In the genomic region with DNA sequence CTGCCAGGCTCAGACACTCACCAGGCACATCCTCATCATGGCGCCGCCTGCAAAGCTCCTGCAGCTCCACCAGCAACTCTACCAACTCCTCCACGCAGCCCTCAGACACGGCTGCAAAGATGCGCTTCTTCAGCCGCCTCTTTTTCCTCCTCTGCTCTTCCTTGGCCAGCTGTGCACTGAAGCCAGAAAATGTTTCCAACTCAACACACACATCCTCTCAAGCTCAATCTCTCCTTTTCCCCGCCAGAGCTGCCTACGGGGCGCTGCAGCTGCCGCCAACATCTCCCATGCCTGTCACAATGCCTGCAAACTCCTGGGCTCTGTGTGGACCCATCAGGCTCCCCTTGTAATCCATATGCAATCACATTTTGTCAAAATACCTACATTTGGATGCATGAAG, we compare ENCODE assay signal across 15 cellular contexts. TPM values are rescaled to one million over a fixed set of nuclear protein-coding genes. Genes with fewer than 3 reads are reported as not detected.
DNase-seq lines count a peak whose midpoint lies in the region; ATAC-seq and TF ChIP-seq lines count a peak whose summit lies in the region.
"Had no signal": no experiment of that assay in that cellular context is flagged by ENCODE, and none has a peak within 500 bp of the region (broad histone marks: within the 10 kb centered on the region; RNA-seq: fewer than 3 reads in every experiment).

No MANE protein-coding gene starts in this region.

- H2AFZ ChIP-seq in neural progenitor cell (replicated peaks) = no peak overlapping the region
- H2AFZ ChIP-seq: GM23248 had no signal

- H3K4me1 Mint-ChIP-seq in neural progenitor cell = peaks cover 20% of the 10 kb centered on the region
- H3K4me1 Mint-ChIP-seq: H9 had no signal

- H3K4me3 Mint-ChIP-seq in neural progenitor cell = no peak overlapping the region
- H3K4me3 Mint-ChIP-seq: CD4-positive, CD25-positive, alpha-beta regulatory T cell; H9 had no signal

- H3K27ac ChIP-seq in heart left ventricle (no peak overlapping the region), neural progenitor cell (no peak overlapping the region)
- H3K27ac ChIP-seq: BLaER1 treated with 17β-estradiol and CSF1 and Interleukin-3, amounts not matched to agents 10 nM and 100 nM; GM23248 had no signal

- peak overlapping the region; percentile 52 for H3K27ac Mint-ChIP-seq in neural progenitor cell

- no peaks in the 10 kb centered on the region for H4K20me1 ChIP-seq in neural progenitor cell (ENCODE audit: low read depth)
- H4K20me1 ChIP-seq: BLaER1 treated with 17β-estradiol and CSF1 and Interleukin-3, amounts not matched to agents 10 nM and 100 nM had no signal

- H3K27me3 ChIP-seq in heart left ventricle (peaks cover 0 to 4% (median 0%) of the 10 kb centered on the region in 9 donors), neural progenitor cell (no peaks in the 10 kb centered on the region)
- H3K27me3 ChIP-seq: BLaER1 treated with 17β-estradiol and CSF1 and Interleukin-3, amounts not matched to agents 10 nM and 100 nM had no signal

- H3K9ac ChIP-seq in neural progenitor cell = no peak overlapping the region
- H3K9ac ChIP-seq: BLaER1 treated with 17β-estradiol and CSF1 and Interleukin-3, amounts not matched to agents 10 nM and 100 nM; GM23248 had no signal

- peak; percentile 55 for DNase-seq in cardiac septum (ENCODE audit: low spot score)
- DNase-seq in heart left ventricle = no peak
- DNase-seq in head of caudate nucleus = peak in 34 of 42 donors; percentile 22 to 79 (median 55)
- no peak for DNase-seq in neural progenitor cell (ENCODE audit: low spot score)
- DNase-seq in superior temporal gyrus (ENCODE audit: extremely low spot score) = peak; percentile 26
- DNase-seq in glomerular visceral epithelial cell (ENCODE audit: extremely low spot score) = no peak
- DNase-seq in KBM-7 = no peak
- DNase-seq in effector CD4-positive, alpha-beta T cell = no peak
- DNase-seq: ACHN; CD4-positive, CD25-positive, alpha-beta regulatory T cell; DMS53; GF-D8; GM23248 had no signal

- H3K9me3 ChIP-seq in heart left ventricle = no peaks in the 10 kb centered on the region
- no peaks in the 10 kb centered on the region for H3K9me3 ChIP-seq in neural progenitor cell (ENCODE audit: low read depth)

- no peaks in the 10 kb centered on the region for H3K79me2 ChIP-seq in neural progenitor cell (ENCODE audit: low read depth)

- intact Hi-C loops in cardiac septum (cut with DNase I) = no loop called here
- intact Hi-C loops in heart left ventricle (cut with DNase I) = loop anchor here in 1 of 10 donors (5.0 kb wide), 1 partner anchor 49 kb away; no protein-coding TSS in a partner anchor
- intact Hi-C loops in head of caudate nucleus (cut with DNase I) = no loop called here

- H3K36me3 ChIP-seq in heart left ventricle (no peaks in the 10 kb centered on the region), neural progenitor cell (no peaks in the 10 kb centered on the region)
- H3K36me3 ChIP-seq: BLaER1 treated with 17β-estradiol and CSF1 and Interleukin-3, amounts not matched to agents 10 nM and 100 nM had no signal

- H3K27me3 Mint-ChIP-seq in neural progenitor cell (ENCODE audit: insufficient read depth, low read depth) = peaks cover 11% of the 10 kb centered on the region

- ATAC-seq in heart left ventricle = no peak

- H3F3A ChIP-seq in neural progenitor cell (ENCODE audit: low read depth) = no peaks in the 10 kb centered on the region

- H3K4me2 ChIP-seq in neural progenitor cell = no peak overlapping the region
- H3K4me2 ChIP-seq: BLaER1 treated with 17β-estradiol and CSF1 and Interleukin-3, amounts not matched to agents 10 nM and 100 nM had no signal

- H3K4me1 ChIP-seq in heart left ventricle (no peaks in the 10 kb centered on the region), neural progenitor cell (no peaks in the 10 kb centered on the region)

- H3K9me3 Mint-ChIP-seq in neural progenitor cell = peaks cover 2% of the 10 kb centered on the region
- H3K9me3 Mint-ChIP-seq: H9 had no signal

- no peak for TF ChIP-seq POLR2A in heart left ventricle (IDR thresholded peaks at IDR 0.05)

- TF ChIP-seq CTCF in heart left ventricle (IDR thresholded peaks at IDR 0.05) (no peak), neural progenitor cell (IDR thresholded peaks at IDR 0.05) (no peak)

- in situ Hi-C loops in KBM-7 (cut with MboI; ENCODE audit: low pct_unique_long_range_greater_than_20kb, low sequenced_read_pairs) = no loop called here

- H3K4me3 ChIP-seq in heart left ventricle = no peak overlapping the region
- H3K4me3 ChIP-seq in neural progenitor cell = no peak overlapping the region
- H3K4me3 ChIP-seq: BLaER1 treated with 17β-estradiol and CSF1 and Interleukin-3, amounts not matched to agents 10 nM and 100 nM; GM23248 had no signal

- 68 to 75% (median 70%) methylated on average over 10 of the region's 10 CpGs for WGBS in heart left ventricle, 4 donors

- no peaks in the 10 kb centered on the region for H3K36me3 Mint-ChIP-seq in neural progenitor cell
- H3K36me3 Mint-ChIP-seq: CD4-positive, CD25-positive, alpha-beta regulatory T cell had no signal

RNA-seq across cellular contexts. Expression of gene TRPV3, which starts 14.2 kb away (rescaled TPM):
- total RNA-seq in cardiac septum (1.0 TPM), heart left ventricle (1 to 10 TPM in 4 of 9 donors, under 1 TPM in 4, not detected in 1; 0.25 to 1.7 (median 0.97) TPM), neural progenitor cell (ENCODE audit: low replicate concordance) (1.5 and 1.9 TPM in 2 replicates)
- under 1 TPM; 0.32 to 0.65 TPM for polyA plus RNA-seq in heart left ventricle

Comparison
In these comparisons a context has a peak if more than half of its experiments do, and no peak if none do; other contexts are left out.
1. DNase-seq: peak in cardiac septum (single experiment), head of caudate nucleus (34 of 42) and superior temporal gyrus (single experiment); none in heart left ventricle (0 of 5), neural progenitor cell (single experiment), glomerular visceral epithelial cell (single experiment), KBM-7 (single experiment) and effector CD4-positive, alpha-beta T cell (single experiment).